ENCODE assay signal across 12 cellular contexts in genomic region chr15:60480149-60480548, GRCh38. TPM values are rescaled to one million over a fixed set of nuclear protein-coding genes. Genes with fewer than 3 reads are reported as not detected.
A peak's percentile ranks its signal among the peaks of the same experiment; 100 is the strongest.
DNase-seq lines count a peak whose midpoint lies in the region; ATAC-seq and TF ChIP-seq lines count a peak whose summit lies in the region.
"Had no signal": no experiment of that assay in that cellular context is flagged by ENCODE, and none has a peak within 500 bp of the region (broad histone marks: within the 10 kb centered on the region; RNA-seq: fewer than 3 reads in every experiment).

No MANE protein-coding gene starts in this region.

- no peaks in the 10 kb centered on the region for H4K20me1 ChIP-seq in BLaER1

- ATAC-seq in activated CD8-positive, alpha-beta T cell treated with anti-CD3 and anti-CD28 coated beads for 36 hours, result no peak
- ATAC-seq in HG02970 (IDR thresholded peaks at IDR 0.05; ENCODE audit: low FRiP score, unreplicated experiment), result no peak

- DNase-seq in GM20000 (ENCODE audit: low spot score), result peak; percentile 23
- DNase-seq in activated CD8-positive, alpha-beta T cell treated with anti-CD3 and anti-CD28 coated beads for 36 hours, result no peak
- no peak for DNase-seq in mesothelial cell of epicardium (ENCODE audit: low spot score in 2 of 2, unreplicated experiment in 2 of 2)
- no peak for DNase-seq in NCI-H187 (lab: John Stamatoyannopoulos, UW)
- DNase-seq in suprapubic skin (ENCODE audit: low spot score in 2 of 2), result no peak
- DNase-seq in NCI-H526 treated with DMSO at 0.1 percent for 48 hours (lab: John Stamatoyannopoulos, UW), result no peak
- DNase-seq: amygdala, NCI-H1436, ovary, WERI-Rb-1 had no signal

- WGBS in suprapubic skin, result 90% methylated on average over 1 of the region's 1 CpG

- H3K27me3 ChIP-seq in BLaER1 (no peaks in the 10 kb centered on the region), suprapubic skin (no peaks in the 10 kb centered on the region)
- H3K27me3 ChIP-seq: ovary had no signal

- H3K9me3 ChIP-seq in BLaER1, result no peaks in the 10 kb centered on the region
- H3K9me3 ChIP-seq in suprapubic skin, result no peaks in the 10 kb centered on the region
- H3K9me3 ChIP-seq: ovary had no signal

- TF ChIP-seq CTCF in GM20000 (IDR thresholded peaks at IDR 0.05; ENCODE audit: extremely low read depth, missing control alignments), result no peak
- no peak for TF ChIP-seq CTCF in activated CD8-positive, alpha-beta T cell treated with anti-CD3 and anti-CD28 coated beads for 36 hours (IDR thresholded peaks at IDR 0.05)
- TF ChIP-seq CTCF in mesothelial cell of epicardium (IDR thresholded peaks at IDR 0.05; ENCODE audit: unreplicated experiment), result no peak
- TF ChIP-seq CTCF in suprapubic skin (IDR thresholded peaks at IDR 0.05), result no peak

- H3K36me3 Mint-ChIP-seq in activated CD8-positive, alpha-beta T cell treated with anti-CD3 and anti-CD28 coated beads for 36 hours (ENCODE audit: low read depth), result peaks cover 29% of the 10 kb centered on the region
- no peaks in the 10 kb centered on the region for H3K36me3 Mint-ChIP-seq in mesothelial cell of epicardium

- peak overlapping the region; percentile 87; the same call in 1 of the 2 replicates for H3K4me3 ChIP-seq in BLaER1
- H3K4me3 ChIP-seq in suprapubic skin, result no peak overlapping the region

- no peaks in the 10 kb centered on the region for H3K27me3 Mint-ChIP-seq in activated CD8-positive, alpha-beta T cell treated with anti-CD3 and anti-CD28 coated beads for 36 hours
- H3K27me3 Mint-ChIP-seq in mesothelial cell of epicardium (ENCODE audit: low read depth), result no peaks in the 10 kb centered on the region

- no peak overlapping the region for H3K9ac ChIP-seq in BLaER1

- H3K4me2 ChIP-seq in BLaER1, result peak overlapping the region; percentile 95

- intact Hi-C loops in activated CD8-positive, alpha-beta T cell treated with anti-CD3 and anti-CD28 coated beads for 36 hours (cut with micrococcal nuclease), result no loop called here

- CTCF ChIA-PET in activated CD8-positive, alpha-beta T cell treated with anti-CD3 and anti-CD28 coated beads for 36 hours (lab: Charles Lee), result interaction anchor here (0.8 to 4.3 kb wide), 4 partner anchors 26 to 121 kb away, joined by 4 to 22 read pairs (median 5); no protein-coding TSS in a partner anchor

- TF ChIP-seq POLR2A in suprapubic skin (IDR thresholded peaks at IDR 0.05), result no peak

- peak overlapping the region; percentile 96 for H3K4me3 Mint-ChIP-seq in activated CD8-positive, alpha-beta T cell treated with anti-CD3 and anti-CD28 coated beads for 36 hours
- H3K4me3 Mint-ChIP-seq in mesothelial cell of epicardium, result peak overlapping the region; percentile 95

- peaks cover 54% of the 10 kb centered on the region for H3K4me1 Mint-ChIP-seq in activated CD8-positive, alpha-beta T cell treated with anti-CD3 and anti-CD28 coated beads for 36 hours (ENCODE audit: low read depth)
- H3K4me1 Mint-ChIP-seq in mesothelial cell of epicardium, result peaks cover 33% of the 10 kb centered on the region

- H3K27ac ChIP-seq in BLaER1, result no peak overlapping the region
- no peak overlapping the region for H3K27ac ChIP-seq in suprapubic skin

- POLR2A ChIA-PET in activated CD8-positive, alpha-beta T cell treated with anti-CD3 and anti-CD28 coated beads for 36 hours (lab: Charles Lee), result interaction anchor here (0.6 to 1.5 kb wide), 7 partner anchors 9 to 82 kb away, joined by 3 to 10 read pairs (median 4); partner anchors contain the start of gene ANXA2

- no peaks in the 10 kb centered on the region for H3K9me3 Mint-ChIP-seq in activated CD8-positive, alpha-beta T cell treated with anti-CD3 and anti-CD28 coated beads for 36 hours
- no peaks in the 10 kb centered on the region for H3K9me3 Mint-ChIP-seq in mesothelial cell of epicardium

- H3K27ac Mint-ChIP-seq in activated CD8-positive, alpha-beta T cell treated with anti-CD3 and anti-CD28 coated beads for 36 hours, result peak overlapping the region; percentile 96
- peak overlapping the region; percentile 99 for H3K27ac Mint-ChIP-seq in mesothelial cell of epicardium

- TF ChIP-seq EP300 in suprapubic skin (IDR thresholded peaks at IDR 0.05), result no peak

- H3K4me1 ChIP-seq in BLaER1 (peaks cover 39% of the 10 kb centered on the region), suprapubic skin (peaks cover 44% of the 10 kb centered on the region)

- H3K36me3 ChIP-seq in BLaER1, result no peaks in the 10 kb centered on the region; the same call in 1 of the 2 replicates
- H3K36me3 ChIP-seq in suprapubic skin, result no peaks in the 10 kb centered on the region
- H3K36me3 ChIP-seq: ovary had no signal

RNA-seq across cellular contexts. Expression of gene ICE2, which starts 1.2 kb away (rescaled TPM):
- total RNA-seq in activated CD8-positive, alpha-beta T cell treated with anti-CD3 and anti-CD28 coated beads for 36 hours, result 10 to 100 TPM; 74.1 to 74.5 TPM
- total RNA-seq in mesothelial cell of epicardium (67.2 to 72.4 TPM (median 67.2 TPM) in 3 replicates), suprapubic skin (10 to 100 TPM; 11.9 to 35.2 (median 27.2) TPM)
